ENCODE assay signal across 19 cellular contexts in the genomic region with DNA sequence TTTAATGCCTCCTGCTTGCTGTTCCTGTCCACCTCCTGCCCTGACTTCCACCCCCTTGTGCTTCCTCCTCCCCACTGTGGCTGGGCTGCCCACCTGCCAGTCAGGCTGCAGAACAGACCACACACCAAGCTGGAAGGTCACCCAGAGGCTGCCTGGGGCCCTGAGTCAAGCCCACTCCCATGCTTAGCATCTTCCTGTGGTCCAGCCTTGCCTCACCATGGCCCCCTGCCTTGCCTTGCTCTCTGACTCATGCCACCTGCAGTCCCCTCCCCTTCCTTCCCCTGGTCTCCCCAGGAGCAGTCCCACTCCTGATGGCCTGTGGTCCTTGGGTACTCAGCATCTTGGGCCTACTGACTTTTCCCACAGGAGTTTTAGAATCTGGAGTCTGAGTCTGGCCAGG. TPM values are rescaled to one million over a fixed set of nuclear protein-coding genes. Genes with fewer than 3 reads are reported as not detected.
DNase-seq lines count a peak whose midpoint lies in the region; ATAC-seq and TF ChIP-seq lines count a peak whose summit lies in the region.
"Had no signal": no experiment of that assay in that cellular context is flagged by ENCODE, and none has a peak within 500 bp of the region (broad histone marks: within the 10 kb centered on the region; RNA-seq: fewer than 3 reads in every experiment).

No MANE protein-coding gene starts in this region.

- ATAC-seq in stimulated activated naive CD8-positive, alpha-beta T cell treated with anti-CD3 and anti-CD28 coated beads, Interleukin-15, amount 100 ng/mL, for 72 hours: peak; percentile 10
- no peak for ATAC-seq in stimulated activated naive CD8-positive, alpha-beta T cell treated with anti-CD3 and anti-CD28 coated beads, Interleukin-15, Interleukin-2, amounts not matched to agents 100 U/mL and 50 U/mL, for 24 hours
- ATAC-seq in sciatic nerve (peak; percentile 15), foreskin keratinocyte (no peak)
- ATAC-seq: HCT116 had no signal

- no peaks in the 10 kb centered on the region for H3K4me1 ChIP-seq in foreskin keratinocyte

- no peak overlapping the region for H3K4me3 Mint-ChIP-seq in stimulated activated naive CD8-positive, alpha-beta T cell treated with anti-CD3 and anti-CD28 coated beads, Interleukin-15, amount 100 ng/mL, for 72 hours
- peak overlapping the region; percentile 67 for H3K4me3 Mint-ChIP-seq in nephron progenitor cell
- H3K4me3 Mint-ChIP-seq: CD8-positive, alpha-beta memory T cell had no signal

- intact Hi-C loops in sciatic nerve (cut with DNase I): no loop called here

- H3K27ac ChIP-seq in foreskin keratinocyte: no peak overlapping the region
- H3K27ac ChIP-seq: BLaER1 treated with 17β-estradiol and CSF1 and Interleukin-3, amounts not matched to agents 10 nM and 100 nM had no signal

- peaks cover 65% of the 10 kb centered on the region for H3K27me3 Mint-ChIP-seq in stimulated activated naive CD8-positive, alpha-beta T cell treated with anti-CD3 and anti-CD28 coated beads, Interleukin-15, amount 100 ng/mL, for 72 hours
- H3K27me3 Mint-ChIP-seq in nephron progenitor cell (ENCODE audit: low read depth, poor library complexity): peaks cover 87% of the 10 kb centered on the region

- DNase-seq in stimulated activated naive CD8-positive, alpha-beta T cell treated with anti-CD3 and anti-CD28 coated beads, Interleukin-15, amount 100 ng/mL, for 72 hours: no peak
- no peak for DNase-seq in stimulated activated naive CD8-positive, alpha-beta T cell treated with anti-CD3 and anti-CD28 coated beads, Interleukin-15, Interleukin-2, amounts not matched to agents 100 U/mL and 50 U/mL, for 24 hours
- DNase-seq in nephron progenitor cell: no peak
- DNase-seq in sciatic nerve (ENCODE audit: low spot score): no peak
- DNase-seq in foreskin keratinocyte: no peak
- no peak for DNase-seq in DMS153 treated with DMSO at 0.1 percent for 48 hours (lab: John Stamatoyannopoulos, UW; ENCODE audit: unreplicated experiment)
- DNase-seq in activated naive CD4-positive, alpha-beta T cell treated with Interleukin-2 at 50 U/mL for 16 hours: no peak
- DNase-seq: 8988T; CD4-positive, CD25-positive, alpha-beta regulatory T cell; CD8-positive, alpha-beta memory T cell; COR-L47; DMS 273 treated with DMSO at 0.1 percent for 48 hours; GOT3; H7 had no signal

- H3K9me3 Mint-ChIP-seq in stimulated activated naive CD8-positive, alpha-beta T cell treated with anti-CD3 and anti-CD28 coated beads, Interleukin-15, amount 100 ng/mL, for 72 hours: no peaks in the 10 kb centered on the region
- peaks cover 19% of the 10 kb centered on the region for H3K9me3 Mint-ChIP-seq in nephron progenitor cell

- no peak overlapping the region for H3K27ac Mint-ChIP-seq in stimulated activated naive CD8-positive, alpha-beta T cell treated with anti-CD3 and anti-CD28 coated beads, Interleukin-15, amount 100 ng/mL, for 72 hours
- H3K27ac Mint-ChIP-seq in nephron progenitor cell: no peak overlapping the region
- H3K27ac Mint-ChIP-seq: CD8-positive, alpha-beta memory T cell; IgD-negative memory B cell had no signal

- peaks cover 16% of the 10 kb centered on the region for H3K4me1 Mint-ChIP-seq in stimulated activated naive CD8-positive, alpha-beta T cell treated with anti-CD3 and anti-CD28 coated beads, Interleukin-15, amount 100 ng/mL, for 72 hours
- peaks cover 5% of the 10 kb centered on the region for H3K4me1 Mint-ChIP-seq in nephron progenitor cell

- TF ChIP-seq CTCF in nephron progenitor cell (IDR thresholded peaks at IDR 0.05): no peak
- no peak for TF ChIP-seq CTCF in foreskin keratinocyte (conservative IDR thresholded peaks at IDR 0.05)

- peaks cover 72% of the 10 kb centered on the region for H3K27me3 ChIP-seq in foreskin keratinocyte

- H3K36me3 Mint-ChIP-seq in nephron progenitor cell (ENCODE audit: low read depth): no peaks in the 10 kb centered on the region
- H3K36me3 Mint-ChIP-seq: CD8-positive, alpha-beta memory T cell had no signal

RNA-seq across cellular contexts. Expression of a gene that starts 2.3 kb away (rescaled TPM):
- total RNA-seq in sciatic nerve (not detected), foreskin keratinocyte (not detected in 2 replicates)
- not detected in 2 replicates for polyA plus RNA-seq in foreskin keratinocyte
- total RNA-seq: A673; CD8-positive, alpha-beta memory T cell; H7 had no signal
- polyA plus RNA-seq: AG04450; CD4-positive, CD25-positive, alpha-beta regulatory T cell; CD8-positive, alpha-beta memory T cell; IgD-negative memory B cell had no signal

RNA-seq across cellular contexts. Expression of a gene that starts 42.3 kb away (rescaled TPM):
- total RNA-seq in sciatic nerve: 9.0 TPM
- 1.0 and 1.2 TPM in 2 replicates for total RNA-seq in foreskin keratinocyte
- polyA plus RNA-seq in foreskin keratinocyte: 0.68 and 0.72 TPM in 2 replicates
- total RNA-seq: A673; CD4-positive, CD25-positive, alpha-beta regulatory T cell had no signal
- polyA plus RNA-seq: AG04450; CD4-positive, CD25-positive, alpha-beta regulatory T cell; CD8-positive, alpha-beta memory T cell; IgD-negative memory B cell had no signal

Comparison
In these comparisons a context has a peak if more than half of its experiments do, and no peak if none do; other contexts are left out.
1. ATAC-seq: peak in stimulated activated naive CD8-positive, alpha-beta T cell treated with anti-CD3 and anti-CD28 coated beads, Interleukin-15, amount 100 ng/mL, for 72 hours (single experiment) and sciatic nerve (single experiment); none in stimulated activated naive CD8-positive, alpha-beta T cell treated with anti-CD3 and anti-CD28 coated beads, Interleukin-15, Interleukin-2, amounts not matched to agents 100 U/mL and 50 U/mL, for 24 hours (single experiment) and foreskin keratinocyte (single experiment).